1 cellular context compared by ENCODE assay signal in the genomic region with DNA sequence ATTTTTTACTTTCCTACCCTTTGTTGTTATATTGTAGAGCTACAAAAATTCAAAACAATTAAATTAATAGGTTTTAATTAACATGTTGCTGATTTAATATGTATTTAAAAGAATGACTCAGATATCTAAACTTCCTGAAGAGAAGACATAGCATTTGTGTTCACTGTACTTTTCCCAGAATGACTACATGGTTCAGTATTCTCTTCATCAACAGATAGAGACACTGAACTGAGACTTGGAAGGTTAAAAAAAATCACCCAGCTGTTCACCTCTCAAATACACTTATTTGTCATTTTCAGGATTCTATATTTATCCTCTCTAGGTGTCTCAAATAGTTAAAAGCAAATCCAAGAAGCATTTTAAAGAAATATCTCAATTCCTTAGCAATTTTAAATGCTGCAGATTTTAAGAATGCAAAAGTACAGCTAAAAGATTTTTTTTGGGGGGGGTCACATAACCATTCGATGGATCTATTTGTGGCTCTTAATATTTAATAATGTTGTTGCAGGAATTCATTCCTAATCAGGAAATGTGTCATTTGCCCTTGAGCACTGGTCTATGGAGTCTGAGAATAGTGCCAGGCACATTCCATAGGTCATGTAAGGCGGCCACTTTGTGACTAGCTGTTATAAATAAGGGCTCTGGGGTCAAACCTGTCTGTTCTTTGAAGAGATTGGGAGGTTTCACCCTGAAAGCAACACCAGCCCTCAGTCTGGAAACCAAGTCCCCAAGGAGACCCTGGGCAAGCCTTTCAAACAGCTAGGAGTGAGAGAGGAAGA.
TF ChIP-seq lines count a peak whose summit lies in the region.

No MANE protein-coding gene starts in this region.

TF ChIP-seq in SK-N-SH treated with all-trans-retinoic acid at 6 μM for 48 hours, 23 proteins besides CTCF, POLR2A, EP300 and RAD21 (continued from another document):
- TF ChIP-seq ZFP30 (CRISPR knock-in tag; IDR thresholded peaks at IDR 0.05) (no peak), ZFP3 (CRISPR knock-in tag; IDR thresholded peaks at IDR 0.05) (no peak), ZNF8 (CRISPR knock-in tag; IDR thresholded peaks at IDR 0.05) (no peak), SNAI2 (CRISPR knock-in tag; IDR thresholded peaks at IDR 0.05) (no peak), ARNTL (CRISPR knock-in tag; IDR thresholded peaks at IDR 0.05; ENCODE audit: borderline replicate concordance, low read depth) (no peak)
